23 cellular contexts compared by ENCODE assay signal in the genomic region with DNA sequence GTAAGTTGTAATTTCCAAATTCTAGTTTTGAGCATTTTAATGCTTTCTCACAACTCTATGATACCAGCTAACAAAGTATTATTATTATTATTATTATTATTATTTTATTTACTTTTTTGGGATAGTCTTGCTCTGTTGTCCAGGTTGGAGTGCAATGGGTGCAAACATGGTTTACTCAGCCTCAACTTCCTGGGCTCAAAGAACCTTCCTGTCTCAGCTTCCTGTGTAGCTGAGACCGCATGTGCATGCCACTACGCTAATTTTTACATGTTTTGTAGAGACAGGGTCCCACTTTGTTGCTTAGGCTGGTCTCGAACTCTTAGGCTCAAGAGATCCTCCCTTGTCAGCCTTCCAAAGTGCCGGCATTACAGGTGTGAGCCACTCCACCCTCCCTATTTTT.
"Had no signal": no experiment of that assay in that cellular context is flagged by ENCODE, and none has a peak within 500 bp of the region (broad histone marks: within the 10 kb centered on the region; RNA-seq: fewer than 3 reads in every experiment).

No MANE protein-coding gene starts in this region.

- H3K9ac ChIP-seq: KMS-11 had no signal

- FAIRE-seq: K562, RCC 7860 had no signal

- H3K27me3 ChIP-seq: SJSA1 had no signal

- ATAC-seq: K562 had no signal

- H3K4me2 ChIP-seq: KMS-11 had no signal

- DNase-seq: IMR-90, Kasumi-1, MM.1S, NCI-H1092 treated with DMSO at 0.1 percent for 48 hours, NCI-H1436, NCI-H187, NCI-H2029, NCI-H2081 treated with DMSO at 0.1 percent for 48 hours, NCI-H2171, NCI-H226, NCI-H446, NCI-H510A, NCI-H524 treated with DMSO at 0.1 percent for 48 hours, NCI-H69, NCI-H774, Right ventricle myocardium superior, RPMI8226, SIG-M5 had no signal

- H3K9me3 ChIP-seq: SJSA1 had no signal

- H3K4me1 ChIP-seq: SJSA1 had no signal

- H3K27ac ChIP-seq: KMS-11, SJSA1, SK-N-MC had no signal

- H3K4me3 ChIP-seq: K562, SJSA1, SK-N-MC had no signal
